9 cellular contexts compared by ENCODE assay signal in genomic region chr15:70014860-70015490, GRCh38.
DNase-seq lines count a peak whose midpoint lies in the region; ATAC-seq and TF ChIP-seq lines count a peak whose summit lies in the region.
"Had no signal": no experiment of that assay in that cellular context is flagged by ENCODE, and none has a peak within 500 bp of the region (broad histone marks: within the 10 kb centered on the region; RNA-seq: fewer than 3 reads in every experiment).

No MANE protein-coding gene starts in this region.

- peak; percentile 78 for ATAC-seq in GM18873 (IDR thresholded peaks at IDR 0.05; ENCODE audit: low FRiP score, unreplicated experiment)

- H3K27me3 ChIP-seq in H7 (ENCODE audit: control insufficient read depth, insufficient read depth, low read length) (peaks cover 2% of the 10 kb centered on the region; the same call in 1 of the 2 replicates), neuronal stem cell (ENCODE audit: control insufficient read depth in 3 of 3, insufficient read depth in 3 of 3, low read depth in 1 of 3, low read length in 3 of 3) (peaks cover 0 to 51% (median 0%) of the 10 kb centered on the region in 3 experiments)

- WGBS in neuronal stem cell (ENCODE audit: extremely low coverage in 2 of 2, insufficient read length in 2 of 2, insufficient replicate concordance in 1 of 2), 2 donors, result no CpG with 5 or more reads among the region's 9 CpGs

- H3K4ac ChIP-seq in neuronal stem cell (ENCODE audit: low read length), result no peak overlapping the region

- H3K36me3 ChIP-seq in H7 (replicated peaks; ENCODE audit: control insufficient read depth, insufficient read depth, low read length) (no peaks in the 10 kb centered on the region), neuronal stem cell (replicated peaks in 1 of 2; ENCODE audit: control insufficient read depth in 2 of 2, insufficient read depth in 2 of 2, low read length in 2 of 2) (no peaks in the 10 kb centered on the region)

- DNase-seq in H7 (peak; percentile 90), neuronal stem cell (ENCODE audit: low spot score) (no peak), G401 (ENCODE audit: low spot score) (no peak), kidney tubule cell (ENCODE audit: low spot score) (no peak), mucosa of gallbladder (ENCODE audit: low spot score) (no peak), KBM-7 (no peak)
- DNase-seq: stimulated activated naive CD4-positive, alpha-beta T cell treated with Interleukin-2 at 50 U/mL for 16 hours had no signal

- H2BK15ac ChIP-seq in neuronal stem cell (ENCODE audit: low read length), result peak overlapping the region; percentile 60

- H3K18ac ChIP-seq in neuronal stem cell (ENCODE audit: low read length), result peak overlapping the region; percentile 55

- no peak overlapping the region for H3K23ac ChIP-seq in neuronal stem cell (ENCODE audit: low read depth, low read length, poor library complexity)

- H4K91ac ChIP-seq in neuronal stem cell (ENCODE audit: low read depth, low read length, poor library complexity), result no peak overlapping the region

- TF ChIP-seq RAD21 in Ishikawa (IDR thresholded peaks at IDR 0.05; ENCODE audit: low read depth), result no peak; the same call in 1 of the 2 replicates

- TF ChIP-seq EP300 in Ishikawa (IDR thresholded peaks at IDR 0.05; ENCODE audit: borderline replicate concordance), result no peak

- no peaks in the 10 kb centered on the region for H3K79me1 ChIP-seq in neuronal stem cell (ENCODE audit: low read depth, low read length)

- no peak overlapping the region for H3K14ac ChIP-seq in neuronal stem cell (ENCODE audit: low read length)

- no peak overlapping the region for H2BK5ac ChIP-seq in neuronal stem cell (ENCODE audit: low read length)

- no peak overlapping the region for H4K8ac ChIP-seq in neuronal stem cell (ENCODE audit: low read depth, low read length)

- no peak overlapping the region for H3K4me3 ChIP-seq in H7 (ENCODE audit: insufficient read depth, low read depth, low read length)
- H3K4me3 ChIP-seq in neuronal stem cell (ENCODE audit: low read length in 2 of 2), result no peak overlapping the region

- H3K9me3 ChIP-seq in neuronal stem cell (replicated peaks in 1 of 2; ENCODE audit: control insufficient read depth in 2 of 2, insufficient read depth in 1 of 2, low read depth in 1 of 2, low read length in 2 of 2), result no peaks in the 10 kb centered on the region

- H2BK120ac ChIP-seq in neuronal stem cell (ENCODE audit: low read depth, low read length), result no peak overlapping the region

- no peak overlapping the region for H3K9ac ChIP-seq in neuronal stem cell (ENCODE audit: low read depth, low read length, poor library complexity)

- H3K4me2 ChIP-seq in neuronal stem cell (ENCODE audit: insufficient read depth, low read length, poor library complexity, severe bottlenecking), result no peak overlapping the region

- H2AFZ ChIP-seq in neuronal stem cell (ENCODE audit: low read length), result peak overlapping the region; percentile 54

- H3K4me1 ChIP-seq in neuronal stem cell (ENCODE audit: control insufficient read depth in 2 of 2, insufficient read depth in 1 of 2, low read depth in 1 of 2, low read length in 2 of 2), result peaks cover 0 to 11% of the 10 kb centered on the region in 2 donors

- in situ Hi-C loops in G401 (cut with HindIII; ENCODE audit: low sequenced_read_pairs), result no loop called here
- in situ Hi-C loops in KBM-7 (cut with MboI; ENCODE audit: low pct_unique_long_range_greater_than_20kb, low sequenced_read_pairs), result no loop called here

- H2AK5ac ChIP-seq in neuronal stem cell (ENCODE audit: low read depth, low read length), result no peak overlapping the region

- H3K27ac ChIP-seq in neuronal stem cell (replicated peaks; ENCODE audit: low read length), result no peak overlapping the region

- no peak overlapping the region for H2BK12ac ChIP-seq in neuronal stem cell (ENCODE audit: low read length)

TF ChIP-seq in Ishikawa, 13 proteins besides CTCF, POLR2A, EP300 and RAD21:
- TF ChIP-seq MAX (IDR thresholded peaks at IDR 0.05) (peak; percentile 40), USF1 (IDR thresholded peaks at IDR 0.05) (no peak)
